1 cellular context compared by ENCODE assay signal in genomic region chr6:169751242-169752073, GRCh38.
TF ChIP-seq lines count a peak whose summit lies in the region.

Gene DYNLT2, minus strand, starts transcription at chr6:169751572. Its CDS starts 114 bp downstream, at chr6:169751458.
Gene ERMARD, plus strand, starts transcription at chr6:169751622. Its CDS starts 36 bp downstream, at chr6:169751658.

TF ChIP-seq in GM12878, 131 proteins besides CTCF, POLR2A, EP300 and RAD21 (continued from another document and continues in another):
- no peak for TF ChIP-seq PRDM15 (CRISPR knock-in tag; IDR thresholded peaks at IDR 0.05)
- TF ChIP-seq YBX1 (IDR thresholded peaks at IDR 0.05): no peak
- peak; percentile 91 for TF ChIP-seq TAF1 (IDR thresholded peaks at IDR 0.05; ENCODE audit: borderline replicate concordance, low read depth, low read length)
- TF ChIP-seq CBX5 (IDR thresholded peaks at IDR 0.05; ENCODE audit: low read depth): no peak
- peak; percentile 71 for TF ChIP-seq E4F1 (IDR thresholded peaks at IDR 0.05; ENCODE audit: borderline replicate concordance, partially characterized antibody)
- peak; percentile 33; the same call in 1 of the 2 replicates for TF ChIP-seq ESRRA (IDR thresholded peaks at IDR 0.05; ENCODE audit: low read length)
- TF ChIP-seq RAD51 (IDR thresholded peaks at IDR 0.05): no peak
- TF ChIP-seq BCL3 (IDR thresholded peaks at IDR 0.05; ENCODE audit: borderline replicate concordance, insufficient read depth, low read depth, low read length, poor library complexity, severe bottlenecking): peak; percentile 48
- TF ChIP-seq GABPA (IDR thresholded peaks at IDR 0.05; ENCODE audit: low read depth): peak; percentile 84
- TF ChIP-seq TARDBP (IDR thresholded peaks at IDR 0.05; ENCODE audit: borderline replicate concordance): peak; percentile 88
- TF ChIP-seq JUND (IDR thresholded peaks at IDR 0.05; ENCODE audit: low read depth, low read length): no peak
- TF ChIP-seq TCF3 (IDR thresholded peaks at IDR 0.05; ENCODE audit: borderline replicate concordance, insufficient read depth, low read depth, low read length): peak; percentile 49; the same call in 1 of the 2 replicates
- TF ChIP-seq TBL1XR1 (IDR thresholded peaks at IDR 0.05; ENCODE audit: low read depth, low read length): no peak; the same call in 1 of the 2 replicates
- peak; percentile 97 for TF ChIP-seq ZNF207 (IDR thresholded peaks at IDR 0.05; ENCODE audit: borderline replicate concordance)
- TF ChIP-seq MYB (IDR thresholded peaks at IDR 0.05; ENCODE audit: borderline replicate concordance, low read depth, low read length): no peak
- peak; percentile 99 for TF ChIP-seq CREB1 (IDR thresholded peaks at IDR 0.05; ENCODE audit: low read depth)
- TF ChIP-seq POU2F2 (IDR thresholded peaks at IDR 0.05; ENCODE audit: borderline replicate concordance, low read depth, low read length): peak; percentile 79; the same call in 2 of the 3 replicates
- TF ChIP-seq ZNF274 (IDR thresholded peaks at IDR 0.05; ENCODE audit: insufficient read depth, insufficient read length): no peak
- peak; percentile 19 for TF ChIP-seq MEF2B (IDR thresholded peaks at IDR 0.05; ENCODE audit: partially characterized antibody, poor library complexity, severe bottlenecking)
- TF ChIP-seq MAX (IDR thresholded peaks at IDR 0.05; ENCODE audit: low read depth, low read length): peak; percentile 48
- peak; percentile 87 for TF ChIP-seq DPF2 (IDR thresholded peaks at IDR 0.05)
- TF ChIP-seq PAX5 (IDR thresholded peaks at IDR 0.05; ENCODE audit: borderline replicate concordance, low read depth, low read length): peak; percentile 44; the same call in 1 of the 2 replicates
- peak; percentile 70 for TF ChIP-seq MYC (IDR thresholded peaks at IDR 0.05; ENCODE audit: insufficient read depth, insufficient read length, insufficient replicate concordance, low read length, severe bottlenecking)
- no peak for TF ChIP-seq RELA (IDR thresholded peaks at IDR 0.05; ENCODE audit: borderline replicate concordance, partially characterized antibody)
- peak; percentile 91 for TF ChIP-seq LARP7 (IDR thresholded peaks at IDR 0.05)
- no peak for TF ChIP-seq CUX1 (IDR thresholded peaks at IDR 0.05; ENCODE audit: insufficient replicate concordance, low read depth, low read length)
- TF ChIP-seq HSF1 (IDR thresholded peaks at IDR 0.05; ENCODE audit: low read depth, low read length): no peak
- TF ChIP-seq NKRF (conservative IDR thresholded peaks at IDR 0.05): peak; percentile 72
- no peak for TF ChIP-seq ATF7 (IDR thresholded peaks at IDR 0.05; ENCODE audit: low read depth)
- TF ChIP-seq CBFB (IDR thresholded peaks at IDR 0.05; ENCODE audit: low read depth): peak; percentile 70; the same call in 1 of the 2 replicates
- peak; percentile 75 for TF ChIP-seq MXI1 (IDR thresholded peaks at IDR 0.05; ENCODE audit: low read depth, low read length)
- TF ChIP-seq ZNF687 (IDR thresholded peaks at IDR 0.05): peak; percentile 64; the same call in 1 of the 2 replicates
- no peak for TF ChIP-seq HDAC6 (IDR thresholded peaks at IDR 0.05; ENCODE audit: unreplicated experiment)
- TF ChIP-seq SMARCA5 (IDR thresholded peaks at IDR 0.05): peak; percentile 75
- TF ChIP-seq NR2F1 (conservative IDR thresholded peaks at IDR 0.05): peak; percentile 80
